Comparison of ENCODE assay signal across 11 cellular contexts in the genomic region with DNA sequence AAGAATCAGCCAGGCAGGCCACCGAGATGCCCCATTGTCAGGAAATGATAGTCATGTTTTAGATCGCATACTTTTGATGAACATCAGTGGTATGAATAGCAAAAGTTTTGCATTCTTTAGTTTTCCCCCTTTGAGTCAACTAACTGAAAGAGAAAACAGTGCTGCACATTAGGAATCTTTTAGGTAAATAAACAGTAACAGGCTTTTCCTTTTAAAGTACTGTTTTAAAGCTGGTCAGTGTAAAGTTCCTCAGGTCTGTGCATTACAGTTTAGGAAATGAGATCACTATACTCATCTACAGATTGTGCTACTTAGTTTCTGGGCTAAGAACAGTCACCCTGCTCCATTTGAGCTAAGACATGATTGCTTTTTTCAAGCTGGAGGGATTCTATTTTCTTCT. TPM values are rescaled to one million over a fixed set of nuclear protein-coding genes. Genes with fewer than 3 reads are reported as not detected.
DNase-seq lines count a peak whose midpoint lies in the region; ATAC-seq lines count a peak whose summit lies in the region.
"Had no signal": no experiment of that assay in that cellular context is flagged by ENCODE, and none has a peak within 500 bp of the region (broad histone marks: within the 10 kb centered on the region; RNA-seq: fewer than 3 reads in every experiment).

No MANE protein-coding gene starts in this region.

- DNase-seq in AG08396 (ENCODE audit: low spot score): peak; percentile 25
- DNase-seq in GM03348 (ENCODE audit: low spot score): peak; percentile 31
- DNase-seq in activated naive CD8-positive, alpha-beta T cell treated with anti-CD3 and anti-CD28 coated beads, Interleukin-2, amount 10 ng/mL, durations not matched to agents 7 days and 5 days: no peak
- peak; percentile 53 for DNase-seq in hepatic stellate cell (ENCODE audit: low spot score)
- no peak for DNase-seq in hypothalamus (lab: John Stamatoyannopoulos, UW)
- no peak for DNase-seq in NCI-H526 (lab: John Stamatoyannopoulos, UW)
- DNase-seq: foreskin melanocyte, islet precursor cell had no signal

- H3K36me3 Mint-ChIP-seq in activated naive CD8-positive, alpha-beta T cell treated with anti-CD3 and anti-CD28 coated beads, Interleukin-2, amount 10 ng/mL, durations not matched to agents 7 days and 5 days: peaks cover 38% of the 10 kb centered on the region

- peaks cover 24% of the 10 kb centered on the region for H3K4me1 Mint-ChIP-seq in activated naive CD8-positive, alpha-beta T cell treated with anti-CD3 and anti-CD28 coated beads, Interleukin-2, amount 10 ng/mL, durations not matched to agents 7 days and 5 days

- no peaks in the 10 kb centered on the region for H3K27me3 Mint-ChIP-seq in activated naive CD8-positive, alpha-beta T cell treated with anti-CD3 and anti-CD28 coated beads, Interleukin-2, amount 10 ng/mL, durations not matched to agents 7 days and 5 days

- no peak overlapping the region for H3K4me3 Mint-ChIP-seq in activated naive CD8-positive, alpha-beta T cell treated with anti-CD3 and anti-CD28 coated beads, Interleukin-2, amount 10 ng/mL, durations not matched to agents 7 days and 5 days
- H3K4me3 Mint-ChIP-seq: WTC11 had no signal

- no peak for ATAC-seq in activated naive CD8-positive, alpha-beta T cell treated with anti-CD3 and anti-CD28 coated beads, Interleukin-2, amount 10 ng/mL, durations not matched to agents 7 days and 5 days (ENCODE audit: low read depth)
- ATAC-seq in GM18520 (IDR thresholded peaks at IDR 0.05; ENCODE audit: unreplicated experiment) (no peak), HG02623 (IDR thresholded peaks at IDR 0.05; ENCODE audit: unreplicated experiment) (no peak)
- ATAC-seq: WTC11 had no signal

- peak overlapping the region; percentile 27 for H3K27ac Mint-ChIP-seq in activated naive CD8-positive, alpha-beta T cell treated with anti-CD3 and anti-CD28 coated beads, Interleukin-2, amount 10 ng/mL, durations not matched to agents 7 days and 5 days

- H3K9me3 Mint-ChIP-seq in activated naive CD8-positive, alpha-beta T cell treated with anti-CD3 and anti-CD28 coated beads, Interleukin-2, amount 10 ng/mL, durations not matched to agents 7 days and 5 days: no peaks in the 10 kb centered on the region
- H3K9me3 Mint-ChIP-seq: WTC11 had no signal

- POLR2A ChIA-PET in activated naive CD8-positive, alpha-beta T cell treated with anti-CD3 and anti-CD28 coated beads, Interleukin-2, amount 10 ng/mL, durations not matched to agents 7 days and 5 days (lab: Charles Lee): no interaction called here

RNA-seq across cellular contexts. Expression of a gene that starts 36.3 kb away (rescaled TPM):
- total RNA-seq in activated naive CD8-positive, alpha-beta T cell treated with anti-CD3 and anti-CD28 coated beads, Interleukin-2, amount 10 ng/mL, durations not matched to agents 7 days and 5 days: 10 to 100 TPM; 24.1 to 34.6 TPM

Comparison
In these comparisons a context has a peak if more than half of its experiments do, and no peak if none do; other contexts are left out.
1. DNase-seq: peak in AG08396 (single experiment), GM03348 (single experiment) and hepatic stellate cell (single experiment); none in activated naive CD8-positive, alpha-beta T cell treated with anti-CD3 and anti-CD28 coated beads, Interleukin-2, amount 10 ng/mL, durations not matched to agents 7 days and 5 days (single experiment), hypothalamus (0 of 51) and NCI-H526 (0 of 2).